Comparison of ENCODE assay signal across 1 cellular context in genomic region chr22:17853066-17853465, GRCh38.
A peak's percentile ranks its signal among the peaks of the same experiment; 100 is the strongest.
TF ChIP-seq lines count a peak whose summit lies in the region.

No MANE protein-coding gene starts in this region.

TF ChIP-seq in K562, 482 proteins besides CTCF, POLR2A, EP300 and RAD21 (continued from another document):
- TF ChIP-seq, protein P1, sequence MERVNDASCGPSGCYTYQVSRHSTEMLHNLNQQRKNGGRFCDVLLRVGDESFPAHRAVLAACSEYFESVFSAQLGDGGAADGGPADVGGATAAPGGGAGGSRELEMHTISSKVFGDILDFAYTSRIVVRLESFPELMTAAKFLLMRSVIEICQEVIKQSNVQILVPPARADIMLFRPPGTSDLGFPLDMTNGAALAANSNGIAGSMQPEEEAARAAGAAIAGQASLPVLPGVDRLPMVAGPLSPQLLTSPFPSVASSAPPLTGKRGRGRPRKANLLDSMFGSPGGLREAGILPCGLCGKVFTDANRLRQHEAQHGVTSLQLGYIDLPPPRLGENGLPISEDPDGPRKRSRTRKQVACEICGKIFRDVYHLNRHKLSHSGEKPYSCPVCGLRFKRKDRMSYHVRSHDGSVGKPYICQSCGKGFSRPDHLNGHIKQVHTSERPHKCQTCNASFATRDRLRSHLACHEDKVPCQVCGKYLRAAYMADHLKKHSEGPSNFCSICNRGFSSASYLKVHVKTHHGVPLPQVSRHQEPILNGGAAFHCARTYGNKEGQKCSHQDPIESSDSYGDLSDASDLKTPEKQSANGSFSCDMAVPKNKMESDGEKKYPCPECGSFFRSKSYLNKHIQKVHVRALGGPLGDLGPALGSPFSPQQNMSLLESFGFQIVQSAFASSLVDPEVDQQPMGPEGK (CRISPR knock-in tag; IDR thresholded peaks at IDR 0.05; ENCODE audit: borderline replicate concordance), result no peak
- TF ChIP-seq LCOR (CRISPR knock-in tag; IDR thresholded peaks at IDR 0.05) (no peak), PRMT5 (CRISPR knock-in tag; IDR thresholded peaks at IDR 0.05) (no peak), FOXP1 (CRISPR knock-in tag; IDR thresholded peaks at IDR 0.05) (no peak), ZNF76 (CRISPR knock-in tag; IDR thresholded peaks at IDR 0.05; ENCODE audit: borderline replicate concordance) (no peak), TBL1XR1 (IDR thresholded peaks at IDR 0.05; ENCODE audit: low read length in 2 of 2) (no peak), ZNF431 (CRISPR knock-in tag; IDR thresholded peaks at IDR 0.05) (no peak), GATAD2A (IDR thresholded peaks at IDR 0.05) (no peak), ZNF785 (CRISPR knock-in tag; IDR thresholded peaks at IDR 0.05) (no peak), ARID1B (IDR thresholded peaks at IDR 0.05) (peak; percentile 32; the same call in 1 of the 2 replicates), PHF20 (IDR thresholded peaks at IDR 0.05; ENCODE audit: partially characterized antibody) (no peak), ZNF140 (CRISPR knock-in tag; IDR thresholded peaks at IDR 0.05) (no peak), FOXJ3 (CRISPR knock-in tag; IDR thresholded peaks at IDR 0.05) (no peak), GTF2E2 (tag; IDR thresholded peaks at IDR 0.05) (no peak), DIDO1 (tag; IDR thresholded peaks at IDR 0.05; ENCODE audit: low read depth) (no peak), MIER1 (IDR thresholded peaks at IDR 0.05; ENCODE audit: low read depth) (no peak), ZNF184 (CRISPR knock-in tag; IDR thresholded peaks at IDR 0.05) (no peak), BHLHE40 (IDR thresholded peaks at IDR 0.05; ENCODE audit: low read length) (no peak), ZFP1 (CRISPR knock-in tag; IDR thresholded peaks at IDR 0.05) (no peak), HEY1 (CRISPR knock-in tag; IDR thresholded peaks at IDR 0.05; ENCODE audit: borderline replicate concordance) (no peak), KLF16 (IDR thresholded peaks at IDR 0.05) (no peak), TCF3 (CRISPR knock-in tag; IDR thresholded peaks at IDR 0.05) (peak; percentile 34; the same call in 1 of the 2 replicates), ZNF24 (IDR thresholded peaks at IDR 0.05) (no peak), CBFA2T3 (IDR thresholded peaks at IDR 0.05) (peak; percentile 60), TAL1 (IDR thresholded peaks at IDR 0.05) (peak; percentile 18; the same call in 1 of the 2 replicates), HDGF (IDR thresholded peaks at IDR 0.05) (no peak), SMARCE1 (IDR thresholded peaks at IDR 0.05) (no peak), RCOR1 (IDR thresholded peaks at IDR 0.05; ENCODE audit: borderline replicate concordance in 1 of 2, low read depth in 2 of 2, low read length in 2 of 2) (no peak), TEAD4 (IDR thresholded peaks at IDR 0.05; ENCODE audit: low read length) (0 out of 2 replicates have a peak, but pooled peaks have one; percentile 20), TEAD4 (CRISPR knock-in tag; IDR thresholded peaks at IDR 0.05; ENCODE audit: borderline replicate concordance) (no peak), PRPF4 (IDR thresholded peaks at IDR 0.05; ENCODE audit: insufficient read depth, low read depth, low read length, poor library complexity, severe bottlenecking) (no peak), NCOA4 (IDR thresholded peaks at IDR 0.05; ENCODE audit: partially characterized antibody) (no peak)
- TF ChIP-seq, protein P2, sequence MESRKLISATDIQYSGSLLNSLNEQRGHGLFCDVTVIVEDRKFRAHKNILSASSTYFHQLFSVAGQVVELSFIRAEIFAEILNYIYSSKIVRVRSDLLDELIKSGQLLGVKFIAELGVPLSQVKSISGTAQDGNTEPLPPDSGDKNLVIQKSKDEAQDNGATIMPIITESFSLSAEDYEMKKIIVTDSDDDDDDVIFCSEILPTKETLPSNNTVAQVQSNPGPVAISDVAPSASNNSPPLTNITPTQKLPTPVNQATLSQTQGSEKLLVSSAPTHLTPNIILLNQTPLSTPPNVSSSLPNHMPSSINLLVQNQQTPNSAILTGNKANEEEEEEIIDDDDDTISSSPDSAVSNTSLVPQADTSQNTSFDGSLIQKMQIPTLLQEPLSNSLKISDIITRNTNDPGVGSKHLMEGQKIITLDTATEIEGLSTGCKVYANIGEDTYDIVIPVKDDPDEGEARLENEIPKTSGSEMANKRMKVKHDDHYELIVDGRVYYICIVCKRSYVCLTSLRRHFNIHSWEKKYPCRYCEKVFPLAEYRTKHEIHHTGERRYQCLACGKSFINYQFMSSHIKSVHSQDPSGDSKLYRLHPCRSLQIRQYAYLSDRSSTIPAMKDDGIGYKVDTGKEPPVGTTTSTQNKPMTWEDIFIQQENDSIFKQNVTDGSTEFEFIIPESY (CRISPR knock-in tag; IDR thresholded peaks at IDR 0.05), result no peak
- TF ChIP-seq, protein P3, sequence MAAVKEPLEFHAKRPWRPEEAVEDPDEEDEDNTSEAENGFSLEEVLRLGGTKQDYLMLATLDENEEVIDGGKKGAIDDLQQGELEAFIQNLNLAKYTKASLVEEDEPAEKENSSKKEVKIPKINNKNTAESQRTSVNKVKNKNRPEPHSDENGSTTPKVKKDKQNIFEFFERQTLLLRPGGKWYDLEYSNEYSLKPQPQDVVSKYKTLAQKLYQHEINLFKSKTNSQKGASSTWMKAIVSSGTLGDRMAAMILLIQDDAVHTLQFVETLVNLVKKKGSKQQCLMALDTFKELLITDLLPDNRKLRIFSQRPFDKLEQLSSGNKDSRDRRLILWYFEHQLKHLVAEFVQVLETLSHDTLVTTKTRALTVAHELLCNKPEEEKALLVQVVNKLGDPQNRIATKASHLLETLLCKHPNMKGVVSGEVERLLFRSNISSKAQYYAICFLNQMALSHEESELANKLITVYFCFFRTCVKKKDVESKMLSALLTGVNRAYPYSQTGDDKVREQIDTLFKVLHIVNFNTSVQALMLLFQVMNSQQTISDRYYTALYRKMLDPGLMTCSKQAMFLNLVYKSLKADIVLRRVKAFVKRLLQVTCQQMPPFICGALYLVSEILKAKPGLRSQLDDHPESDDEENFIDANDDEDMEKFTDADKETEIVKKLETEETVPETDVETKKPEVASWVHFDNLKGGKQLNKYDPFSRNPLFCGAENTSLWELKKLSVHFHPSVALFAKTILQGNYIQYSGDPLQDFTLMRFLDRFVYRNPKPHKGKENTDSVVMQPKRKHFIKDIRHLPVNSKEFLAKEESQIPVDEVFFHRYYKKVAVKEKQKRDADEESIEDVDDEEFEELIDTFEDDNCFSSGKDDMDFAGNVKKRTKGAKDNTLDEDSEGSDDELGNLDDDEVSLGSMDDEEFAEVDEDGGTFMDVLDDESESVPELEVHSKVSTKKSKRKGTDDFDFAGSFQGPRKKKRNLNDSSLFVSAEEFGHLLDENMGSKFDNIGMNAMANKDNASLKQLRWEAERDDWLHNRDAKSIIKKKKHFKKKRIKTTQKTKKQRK (IDR thresholded peaks at IDR 0.05; ENCODE audit: borderline replicate concordance, low read depth, low read length), result no peak
- TF ChIP-seq, protein P4, sequence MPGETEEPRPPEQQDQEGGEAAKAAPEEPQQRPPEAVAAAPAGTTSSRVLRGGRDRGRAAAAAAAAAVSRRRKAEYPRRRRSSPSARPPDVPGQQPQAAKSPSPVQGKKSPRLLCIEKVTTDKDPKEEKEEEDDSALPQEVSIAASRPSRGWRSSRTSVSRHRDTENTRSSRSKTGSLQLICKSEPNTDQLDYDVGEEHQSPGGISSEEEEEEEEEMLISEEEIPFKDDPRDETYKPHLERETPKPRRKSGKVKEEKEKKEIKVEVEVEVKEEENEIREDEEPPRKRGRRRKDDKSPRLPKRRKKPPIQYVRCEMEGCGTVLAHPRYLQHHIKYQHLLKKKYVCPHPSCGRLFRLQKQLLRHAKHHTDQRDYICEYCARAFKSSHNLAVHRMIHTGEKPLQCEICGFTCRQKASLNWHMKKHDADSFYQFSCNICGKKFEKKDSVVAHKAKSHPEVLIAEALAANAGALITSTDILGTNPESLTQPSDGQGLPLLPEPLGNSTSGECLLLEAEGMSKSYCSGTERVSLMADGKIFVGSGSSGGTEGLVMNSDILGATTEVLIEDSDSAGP (CRISPR knock-in tag; IDR thresholded peaks at IDR 0.05), result no peak
- TF ChIP-seq, protein P5, sequence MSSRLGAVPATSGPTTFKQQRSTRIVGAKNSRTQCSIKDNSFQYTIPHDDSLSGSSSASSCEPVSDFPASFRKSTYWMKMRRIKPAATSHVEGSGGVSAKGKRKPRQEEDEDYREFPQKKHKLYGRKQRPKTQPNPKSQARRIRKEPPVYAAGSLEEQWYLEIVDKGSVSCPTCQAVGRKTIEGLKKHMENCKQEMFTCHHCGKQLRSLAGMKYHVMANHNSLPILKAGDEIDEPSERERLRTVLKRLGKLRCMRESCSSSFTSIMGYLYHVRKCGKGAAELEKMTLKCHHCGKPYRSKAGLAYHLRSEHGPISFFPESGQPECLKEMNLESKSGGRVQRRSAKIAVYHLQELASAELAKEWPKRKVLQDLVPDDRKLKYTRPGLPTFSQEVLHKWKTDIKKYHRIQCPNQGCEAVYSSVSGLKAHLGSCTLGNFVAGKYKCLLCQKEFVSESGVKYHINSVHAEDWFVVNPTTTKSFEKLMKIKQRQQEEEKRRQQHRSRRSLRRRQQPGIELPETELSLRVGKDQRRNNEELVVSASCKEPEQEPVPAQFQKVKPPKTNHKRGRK (tag; IDR thresholded peaks at IDR 0.05), result no peak
- TF ChIP-seq, protein P6, sequence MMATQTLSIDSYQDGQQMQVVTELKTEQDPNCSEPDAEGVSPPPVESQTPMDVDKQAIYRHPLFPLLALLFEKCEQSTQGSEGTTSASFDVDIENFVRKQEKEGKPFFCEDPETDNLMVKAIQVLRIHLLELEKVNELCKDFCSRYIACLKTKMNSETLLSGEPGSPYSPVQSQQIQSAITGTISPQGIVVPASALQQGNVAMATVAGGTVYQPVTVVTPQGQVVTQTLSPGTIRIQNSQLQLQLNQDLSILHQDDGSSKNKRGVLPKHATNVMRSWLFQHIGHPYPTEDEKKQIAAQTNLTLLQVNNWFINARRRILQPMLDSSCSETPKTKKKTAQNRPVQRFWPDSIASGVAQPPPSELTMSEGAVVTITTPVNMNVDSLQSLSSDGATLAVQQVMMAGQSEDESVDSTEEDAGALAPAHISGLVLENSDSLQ (IDR thresholded peaks at IDR 0.05), result no peak
